Comparison of ENCODE assay signal across 1 cellular context in the genomic region with DNA sequence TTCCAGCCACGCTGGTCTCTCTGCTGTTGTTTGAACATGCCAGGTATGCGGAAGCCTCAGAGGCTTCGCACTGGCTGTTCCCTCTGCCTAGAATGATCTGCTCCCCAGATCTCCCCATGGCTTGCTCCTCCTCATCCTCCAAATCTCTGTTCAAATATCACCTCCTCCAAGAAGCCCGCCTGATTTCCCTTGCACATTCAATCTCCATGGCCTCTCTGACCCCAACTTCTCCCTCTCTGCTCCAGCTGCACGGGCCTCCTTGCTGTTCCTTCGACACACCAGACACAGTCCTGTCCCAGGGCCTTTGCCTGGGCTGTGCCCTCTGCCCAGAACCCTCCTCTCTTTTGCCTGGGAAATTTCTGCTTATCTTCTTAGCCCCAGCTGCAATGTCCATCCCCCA.
TF ChIP-seq lines count a peak whose summit lies in the region.

No MANE protein-coding gene starts in this region.

TF ChIP-seq in K562, 482 proteins besides CTCF, POLR2A, EP300 and RAD21 (continues in another document):
- TF ChIP-seq CBFA2T2 (conservative IDR thresholded peaks at IDR 0.05) (no peak; the same call in 1 of the 2 replicates), ZNF175 (CRISPR knock-in tag; IDR thresholded peaks at IDR 0.05; ENCODE audit: low read depth) (no peak), POLR2AphosphoS2 (IDR thresholded peaks at IDR 0.05; ENCODE audit: low read length) (no peak), ETV5 (CRISPR knock-in tag; IDR thresholded peaks at IDR 0.05; ENCODE audit: low read depth) (no peak), SMARCA5 (IDR thresholded peaks at IDR 0.05) (0 out of 2 replicates have a peak, but pooled peaks have one; percentile 71), MEF2D (tag; conservative IDR thresholded peaks at IDR 0.05; ENCODE audit: low read depth) (no peak), PKNOX1 (IDR thresholded peaks at IDR 0.05) (0 out of 2 replicates have a peak, but pooled peaks have one; percentile 1), EHMT2 (IDR thresholded peaks at IDR 0.05) (no peak), TRIM28 (IDR thresholded peaks at IDR 0.05) (no peak), HIVEP1 (CRISPR knock-in tag; IDR thresholded peaks at IDR 0.05) (no peak), NFE2L1 (tag; IDR thresholded peaks at IDR 0.05; ENCODE audit: borderline replicate concordance, low read depth) (no peak), BCLAF1 (IDR thresholded peaks at IDR 0.05; ENCODE audit: borderline replicate concordance in 1 of 2, control insufficient read depth in 1 of 2, low read depth in 2 of 2, low read length in 1 of 2) (no peak), RBM25 (IDR thresholded peaks at IDR 0.05; ENCODE audit: low read depth, low read length, severe bottlenecking) (peak; percentile 12), SAFB2 (IDR thresholded peaks at IDR 0.05; ENCODE audit: borderline replicate concordance, low read depth, low read length, severe bottlenecking) (no peak), BCOR (IDR thresholded peaks at IDR 0.05) (peak; percentile 74), KHSRP (IDR thresholded peaks at IDR 0.05) (no peak), UBTF (IDR thresholded peaks at IDR 0.05; ENCODE audit: borderline replicate concordance in 1 of 2, low read depth in 2 of 2, low read length in 2 of 2) (no peak), ZSCAN29 (IDR thresholded peaks at IDR 0.05) (no peak), KAT7 (CRISPR knock-in tag; IDR thresholded peaks at IDR 0.05; ENCODE audit: borderline replicate concordance) (no peak), GATA2 (CRISPR knock-in tag; IDR thresholded peaks at IDR 0.05) (no peak), ATF4 (CRISPR knock-in tag; IDR thresholded peaks at IDR 0.05) (no peak), ARNT (IDR thresholded peaks at IDR 0.05) (no peak), RAD51 (IDR thresholded peaks at IDR 0.05; ENCODE audit: borderline replicate concordance, low read depth) (no peak), TGIF2 (CRISPR knock-in tag; IDR thresholded peaks at IDR 0.05) (no peak), EP400 (IDR thresholded peaks at IDR 0.05) (no peak), MTA1 (IDR thresholded peaks at IDR 0.05; ENCODE audit: borderline replicate concordance) (no peak), ZNF830 (CRISPR knock-in tag; IDR thresholded peaks at IDR 0.05) (no peak), STAT5B (CRISPR knock-in tag; IDR thresholded peaks at IDR 0.05) (no peak), IFI16 (CRISPR knock-in tag; IDR thresholded peaks at IDR 0.05) (no peak), ZNF778 (CRISPR knock-in tag; IDR thresholded peaks at IDR 0.05) (no peak), ARHGAP35 (IDR thresholded peaks at IDR 0.05; ENCODE audit: partially characterized antibody) (no peak), SRF (CRISPR knock-in tag; IDR thresholded peaks at IDR 0.05) (no peak), HLTF (IDR thresholded peaks at IDR 0.05) (no peak), ZNF212 (CRISPR knock-in tag; IDR thresholded peaks at IDR 0.05) (no peak), ZNF589 (CRISPR knock-in tag; IDR thresholded peaks at IDR 0.05; ENCODE audit: low read depth) (no peak), FOSL1 (tag; conservative IDR thresholded peaks at IDR 0.05) (no peak), POLR2AphosphoS5 (IDR thresholded peaks at IDR 0.05; ENCODE audit: control insufficient read depth, insufficient read depth, low read depth, low read length) (no peak), ZNF23 (CRISPR knock-in tag; IDR thresholded peaks at IDR 0.05) (no peak), LARP7 (IDR thresholded peaks at IDR 0.05) (no peak), ZNF398 (CRISPR knock-in tag; IDR thresholded peaks at IDR 0.05) (no peak), KDM1A (IDR thresholded peaks at IDR 0.05) (peak; percentile 41 to 42; a peak in 3 of 4 replicates)
- TF ChIP-seq, protein P1, sequence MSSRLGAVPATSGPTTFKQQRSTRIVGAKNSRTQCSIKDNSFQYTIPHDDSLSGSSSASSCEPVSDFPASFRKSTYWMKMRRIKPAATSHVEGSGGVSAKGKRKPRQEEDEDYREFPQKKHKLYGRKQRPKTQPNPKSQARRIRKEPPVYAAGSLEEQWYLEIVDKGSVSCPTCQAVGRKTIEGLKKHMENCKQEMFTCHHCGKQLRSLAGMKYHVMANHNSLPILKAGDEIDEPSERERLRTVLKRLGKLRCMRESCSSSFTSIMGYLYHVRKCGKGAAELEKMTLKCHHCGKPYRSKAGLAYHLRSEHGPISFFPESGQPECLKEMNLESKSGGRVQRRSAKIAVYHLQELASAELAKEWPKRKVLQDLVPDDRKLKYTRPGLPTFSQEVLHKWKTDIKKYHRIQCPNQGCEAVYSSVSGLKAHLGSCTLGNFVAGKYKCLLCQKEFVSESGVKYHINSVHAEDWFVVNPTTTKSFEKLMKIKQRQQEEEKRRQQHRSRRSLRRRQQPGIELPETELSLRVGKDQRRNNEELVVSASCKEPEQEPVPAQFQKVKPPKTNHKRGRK (tag; IDR thresholded peaks at IDR 0.05) = no peak
- TF ChIP-seq, protein P2, sequence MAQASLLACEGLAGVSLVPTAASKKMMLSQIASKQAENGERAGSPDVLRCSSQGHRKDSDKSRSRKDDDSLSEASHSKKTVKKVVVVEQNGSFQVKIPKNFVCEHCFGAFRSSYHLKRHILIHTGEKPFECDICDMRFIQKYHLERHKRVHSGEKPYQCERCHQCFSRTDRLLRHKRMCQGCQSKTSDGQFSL (CRISPR knock-in tag; IDR thresholded peaks at IDR 0.05) = no peak
- TF ChIP-seq, protein P2 (tag; IDR thresholded peaks at IDR 0.05) = no peak
- TF ChIP-seq, protein P3, sequence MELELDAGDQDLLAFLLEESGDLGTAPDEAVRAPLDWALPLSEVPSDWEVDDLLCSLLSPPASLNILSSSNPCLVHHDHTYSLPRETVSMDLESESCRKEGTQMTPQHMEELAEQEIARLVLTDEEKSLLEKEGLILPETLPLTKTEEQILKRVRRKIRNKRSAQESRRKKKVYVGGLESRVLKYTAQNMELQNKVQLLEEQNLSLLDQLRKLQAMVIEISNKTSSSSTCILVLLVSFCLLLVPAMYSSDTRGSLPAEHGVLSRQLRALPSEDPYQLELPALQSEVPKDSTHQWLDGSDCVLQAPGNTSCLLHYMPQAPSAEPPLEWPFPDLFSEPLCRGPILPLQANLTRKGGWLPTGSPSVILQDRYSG (tag; conservative IDR thresholded peaks at IDR 0.05; ENCODE audit: low read depth) = no peak
- TF ChIP-seq, protein P4, sequence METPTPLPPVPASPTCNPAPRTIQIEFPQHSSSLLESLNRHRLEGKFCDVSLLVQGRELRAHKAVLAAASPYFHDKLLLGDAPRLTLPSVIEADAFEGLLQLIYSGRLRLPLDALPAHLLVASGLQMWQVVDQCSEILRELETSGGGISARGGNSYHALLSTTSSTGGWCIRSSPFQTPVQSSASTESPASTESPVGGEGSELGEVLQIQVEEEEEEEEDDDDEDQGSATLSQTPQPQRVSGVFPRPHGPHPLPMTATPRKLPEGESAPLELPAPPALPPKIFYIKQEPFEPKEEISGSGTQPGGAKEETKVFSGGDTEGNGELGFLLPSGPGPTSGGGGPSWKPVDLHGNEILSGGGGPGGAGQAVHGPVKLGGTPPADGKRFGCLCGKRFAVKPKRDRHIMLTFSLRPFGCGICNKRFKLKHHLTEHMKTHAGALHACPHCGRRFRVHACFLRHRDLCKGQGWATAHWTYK (CRISPR knock-in tag; IDR thresholded peaks at IDR 0.05) = no peak
- TF ChIP-seq, protein P5, sequence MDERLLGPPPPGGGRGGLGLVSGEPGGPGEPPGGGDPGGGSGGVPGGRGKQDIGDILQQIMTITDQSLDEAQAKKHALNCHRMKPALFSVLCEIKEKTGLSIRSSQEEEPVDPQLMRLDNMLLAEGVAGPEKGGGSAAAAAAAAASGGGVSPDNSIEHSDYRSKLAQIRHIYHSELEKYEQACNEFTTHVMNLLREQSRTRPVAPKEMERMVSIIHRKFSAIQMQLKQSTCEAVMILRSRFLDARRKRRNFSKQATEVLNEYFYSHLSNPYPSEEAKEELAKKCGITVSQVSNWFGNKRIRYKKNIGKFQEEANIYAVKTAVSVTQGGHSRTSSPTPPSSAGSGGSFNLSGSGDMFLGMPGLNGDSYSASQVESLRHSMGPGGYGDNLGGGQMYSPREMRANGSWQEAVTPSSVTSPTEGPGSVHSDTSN (CRISPR knock-in tag; IDR thresholded peaks at IDR 0.05; ENCODE audit: low read depth) = no peak
- TF ChIP-seq, protein P5 (tag; conservative IDR thresholded peaks at IDR 0.05; ENCODE audit: low read depth) = no peak
- TF ChIP-seq, protein P6, sequence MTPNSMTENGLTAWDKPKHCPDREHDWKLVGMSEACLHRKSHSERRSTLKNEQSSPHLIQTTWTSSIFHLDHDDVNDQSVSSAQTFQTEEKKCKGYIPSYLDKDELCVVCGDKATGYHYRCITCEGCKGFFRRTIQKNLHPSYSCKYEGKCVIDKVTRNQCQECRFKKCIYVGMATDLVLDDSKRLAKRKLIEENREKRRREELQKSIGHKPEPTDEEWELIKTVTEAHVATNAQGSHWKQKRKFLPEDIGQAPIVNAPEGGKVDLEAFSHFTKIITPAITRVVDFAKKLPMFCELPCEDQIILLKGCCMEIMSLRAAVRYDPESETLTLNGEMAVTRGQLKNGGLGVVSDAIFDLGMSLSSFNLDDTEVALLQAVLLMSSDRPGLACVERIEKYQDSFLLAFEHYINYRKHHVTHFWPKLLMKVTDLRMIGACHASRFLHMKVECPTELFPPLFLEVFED (CRISPR knock-in tag; conservative IDR thresholded peaks at IDR 0.05) = no peak
